ENCODE assay signal across 8 cellular contexts in genomic region chr7:129824291-129825004, GRCh38.
DNase-seq lines count a peak whose midpoint lies in the region; TF ChIP-seq lines count a peak whose summit lies in the region.

No MANE protein-coding gene starts in this region.

- peak overlapping the region; percentile 74 for H3K4me3 ChIP-seq in BLaER1
- peak overlapping the region; percentile 81 for H3K4me3 ChIP-seq in Loucy (ENCODE audit: low read length, poor library complexity, severe bottlenecking)
- peak overlapping the region; percentile 65 for H3K4me3 ChIP-seq in colonic mucosa

- H3K36me3 ChIP-seq in BLaER1 (no peaks in the 10 kb centered on the region), Loucy (ENCODE audit: insufficient read depth, low read length) (no peaks in the 10 kb centered on the region), colonic mucosa (no peaks in the 10 kb centered on the region)

- H3K79me2 ChIP-seq in Loucy (ENCODE audit: insufficient read depth, low read length) = no peaks in the 10 kb centered on the region

- H3K9me2 ChIP-seq in Loucy (replicated peaks; ENCODE audit: low read depth, low read length) = no peaks in the 10 kb centered on the region

- H3K9me3 ChIP-seq in BLaER1 (no peaks in the 10 kb centered on the region), Loucy (ENCODE audit: insufficient read depth, low read depth, low read length) (no peaks in the 10 kb centered on the region), colonic mucosa (no peaks in the 10 kb centered on the region)

- no peaks in the 10 kb centered on the region for H3F3A ChIP-seq in Loucy (ENCODE audit: low read depth)

- H3K27ac Mint-ChIP-seq in neural crest cell (ENCODE audit: unreplicated experiment) = no peak overlapping the region

- H3K36me3 Mint-ChIP-seq in neural crest cell (ENCODE audit: low read depth) = peaks cover 3% of the 10 kb centered on the region

- H3K27ac ChIP-seq in BLaER1 (no peak overlapping the region), colonic mucosa (no peak overlapping the region)

- H3K9ac ChIP-seq in BLaER1 (peak overlapping the region; percentile 58; the same call in 1 of the 2 replicates), Loucy (ENCODE audit: low read depth, low read length, poor library complexity, severe bottlenecking) (peak overlapping the region; percentile 50), colonic mucosa (ENCODE audit: low read depth in 2 of 2, low read length in 2 of 2) (peak overlapping the region in 1 of 2 donors; percentile 12)

- no peak for DNase-seq in colonic mucosa
- no peak for DNase-seq in neural crest cell (ENCODE audit: low read depth, low spot score)
- no peak for DNase-seq in stimulated activated CD4-positive, alpha-beta T cell treated with anti-CD3 and anti-CD28 coated beads, Interleukin-1b, Interleukin-23, amount 100 ng/mL, for 48 hours
- no peak for DNase-seq in NOMO-1 treated with dmso at 0.1 percent for 144 hours (lab: John Stamatoyannopoulos, UW; ENCODE audit: unreplicated experiment)
- no peak for DNase-seq in HPDE6-E6E7 (ENCODE audit: extremely low spot score)
- DNase-seq in NCI-H446 (lab: John Stamatoyannopoulos, UW) = no peak

- intact Hi-C loops in colonic mucosa (cut with DNase I) = loop anchor here (5.0 to 10.0 kb wide), 2 partner anchors 212 to 460 kb away; partner anchors contain the start of gene NRF1

- H3K27me3 ChIP-seq in BLaER1 = peaks cover 6% of the 10 kb centered on the region; the same call in 1 of the 2 replicates
- H3K27me3 ChIP-seq in Loucy (ENCODE audit: insufficient read depth, low read length, poor library complexity, severe bottlenecking) = no peaks in the 10 kb centered on the region
- no peaks in the 10 kb centered on the region for H3K27me3 ChIP-seq in colonic mucosa

- peaks cover 6% of the 10 kb centered on the region for H3K4me1 Mint-ChIP-seq in neural crest cell

- peak overlapping the region; percentile 96 for H2AFZ ChIP-seq in Loucy (ENCODE audit: low read length)

- H3K4me2 ChIP-seq in BLaER1 (peak overlapping the region; percentile 98), Loucy (ENCODE audit: low read depth, low read length, poor library complexity, severe bottlenecking) (peak overlapping the region; percentile 78)

- H3K27me3 Mint-ChIP-seq in neural crest cell (ENCODE audit: low read depth) = peaks cover 8% of the 10 kb centered on the region

- H3K4me3 Mint-ChIP-seq in neural crest cell = peak overlapping the region; percentile 94

- TF ChIP-seq CTCF in Loucy (conservative IDR thresholded peaks at IDR 0.05; ENCODE audit: low read length) = no peak; the same call in 1 of the 2 replicates
- no peak for TF ChIP-seq CTCF in colonic mucosa (IDR thresholded peaks at IDR 0.05)
- TF ChIP-seq CTCF in neural crest cell (conservative IDR thresholded peaks at IDR 0.05) = no peak

- H4K20me1 ChIP-seq in BLaER1 (peaks cover 13% of the 10 kb centered on the region; the same call in 1 of the 2 replicates), Loucy (ENCODE audit: insufficient read depth, low read length, poor library complexity, severe bottlenecking) (no peaks in the 10 kb centered on the region)

- H3K4me1 ChIP-seq in BLaER1 (peaks cover 12% of the 10 kb centered on the region), Loucy (ENCODE audit: insufficient read depth, low read length, poor library complexity, severe bottlenecking) (peaks cover 6% of the 10 kb centered on the region), colonic mucosa (peaks cover 4% of the 10 kb centered on the region)

- no peaks in the 10 kb centered on the region for H3K9me3 Mint-ChIP-seq in neural crest cell
